ENCODE assay signal across 28 cellular contexts in genomic region chr5:34690301-34690700, GRCh38. TPM values are rescaled to one million over a fixed set of nuclear protein-coding genes. Genes with fewer than 3 reads are reported as not detected.
DNase-seq lines count a peak whose midpoint lies in the region; ATAC-seq and TF ChIP-seq lines count a peak whose summit lies in the region.
"Had no signal": no experiment of that assay in that cellular context is flagged by ENCODE, and none has a peak within 500 bp of the region (broad histone marks: within the 10 kb centered on the region; RNA-seq: fewer than 3 reads in every experiment).

No MANE protein-coding gene starts in this region.

- no peak overlapping the region for H3K4me3 Mint-ChIP-seq in progenitor cell of endocrine pancreas (ENCODE audit: low read depth)
- H3K4me3 Mint-ChIP-seq: activated CD4-positive, alpha-beta memory T cell treated with anti-CD3 and anti-CD28 coated beads for 36 hours; activated naive CD4-positive, alpha-beta T cell treated with anti-CD3 and anti-CD28 coated beads for 36 hours; B cell; CD8-positive, alpha-beta T cell had no signal

- no peak overlapping the region for H3K4me3 ChIP-seq in HEK293 (ENCODE audit: low read depth, low read length)
- H3K4me3 ChIP-seq: lung, mucosa of descending colon, pancreas, right atrium auricular region, spleen, testis had no signal

- POLR2A ChIA-PET in HEK293 (lab: Yijun Ruan, JAX): no interaction called here

- CTCF ChIA-PET in HEK293 (lab: Yijun Ruan, JAX): interaction anchor here (1.3 kb wide), 1 partner anchor 208 kb away, joined by 3 read pairs; no protein-coding TSS in a partner anchor

- H3K4me1 ChIP-seq in HEK293 (ENCODE audit: control insufficient read depth, insufficient read depth, low read length): peaks cover 28% of the 10 kb centered on the region

- H3K27ac ChIP-seq in HEK293 (ENCODE audit: extremely low read depth, low read depth, low read length): no peak overlapping the region
- H3K27ac ChIP-seq: pancreas, right atrium auricular region, testis had no signal

- no peaks in the 10 kb centered on the region for H3K9me3 Mint-ChIP-seq in progenitor cell of endocrine pancreas (ENCODE audit: low read depth)
- H3K9me3 Mint-ChIP-seq: activated CD4-positive, alpha-beta memory T cell treated with anti-CD3 and anti-CD28 coated beads for 36 hours; activated naive CD4-positive, alpha-beta T cell treated with anti-CD3 and anti-CD28 coated beads for 36 hours; CD8-positive, alpha-beta T cell had no signal

- peak overlapping the region; percentile 29 for H3K27ac Mint-ChIP-seq in progenitor cell of endocrine pancreas
- H3K27ac Mint-ChIP-seq: activated CD4-positive, alpha-beta memory T cell treated with anti-CD3 and anti-CD28 coated beads for 36 hours; activated naive CD4-positive, alpha-beta T cell treated with anti-CD3 and anti-CD28 coated beads for 36 hours; B cell; CD8-positive, alpha-beta T cell had no signal

- intact Hi-C loops in cardiac septum (cut with DNase I): no loop called here

- DNase-seq in NCI-H69 (lab: John Stamatoyannopoulos, UW) (peak; percentile 38), glomerular visceral epithelial cell (ENCODE audit: extremely low spot score) (peak; percentile 76), progenitor cell of endocrine pancreas (ENCODE audit: low spot score, unreplicated experiment) (no peak), cardiac septum (ENCODE audit: low spot score) (no peak), NCI-H226 (no peak)
- DNase-seq: ACHN; activated CD4-positive, alpha-beta memory T cell treated with anti-CD3 and anti-CD28 coated beads for 36 hours; activated CD4-positive, CD25-positive, alpha-beta regulatory T cell treated with anti-CD3 and anti-CD28 coated beads, Interleukin-2, amount 50 U/mL, for 72 hours; activated naive CD4-positive, alpha-beta T cell treated with anti-CD3 and anti-CD28 coated beads for 36 hours; CD8-positive, alpha-beta T cell; foreskin melanocyte; Karpas-422; kidney glomerular epithelial cell; mucosa of descending colon; NCI-H1436; NCI-H510A; pancreas; Right ventricle myocardium superior; spleen; stimulated activated CD4-positive, alpha-beta T cell treated with anti-CD3 and anti-CD28 coated beads, Interleukin-2, amount 100 ng/mL, for 24 hours; stimulated activated naive CD8-positive, alpha-beta T cell treated with anti-CD3 and anti-CD28 coated beads, Interleukin-15, Interleukin-2, amounts not matched to agents 100 U/mL and 50 U/mL, for 24 hours; T-helper 2 cell; testis had no signal

- no peak for ATAC-seq in GM21717 (IDR thresholded peaks at IDR 0.05; ENCODE audit: unreplicated experiment)
- ATAC-seq: CD8-positive, alpha-beta T cell; mucosa of descending colon; pancreas; stimulated activated naive CD8-positive, alpha-beta T cell treated with anti-CD3 and anti-CD28 coated beads, Interleukin-15, Interleukin-2, amounts not matched to agents 100 U/mL and 50 U/mL, for 24 hours had no signal

- no peak for TF ChIP-seq CTCF in HEK293 (tag by site-specific recombination; IDR thresholded peaks at IDR 0.05)
- no peak for TF ChIP-seq CTCF in progenitor cell of endocrine pancreas (IDR thresholded peaks at IDR 0.05; ENCODE audit: unreplicated experiment)

- H3K9me3 ChIP-seq in HEK293 (ENCODE audit: control insufficient read depth, insufficient read depth, low read depth, low read length): no peaks in the 10 kb centered on the region
- H3K9me3 ChIP-seq: mucosa of descending colon, pancreas, right atrium auricular region, spleen, testis had no signal

- H3K36me3 Mint-ChIP-seq in progenitor cell of endocrine pancreas (ENCODE audit: insufficient read depth): peaks cover 20% of the 10 kb centered on the region
- H3K36me3 Mint-ChIP-seq: activated CD4-positive, alpha-beta memory T cell treated with anti-CD3 and anti-CD28 coated beads for 36 hours; CD8-positive, alpha-beta T cell had no signal

- H3K36me3 ChIP-seq in HEK293 (ENCODE audit: control insufficient read depth in 2 of 2, insufficient read depth in 1 of 2, low read length in 2 of 2): peaks cover 9 to 23% of the 10 kb centered on the region in 2 experiments
- H3K36me3 ChIP-seq: pancreas, right atrium auricular region had no signal

- H3K27me3 Mint-ChIP-seq in progenitor cell of endocrine pancreas: no peaks in the 10 kb centered on the region

- H3K4me1 Mint-ChIP-seq in progenitor cell of endocrine pancreas (ENCODE audit: low read depth): peaks cover 42% of the 10 kb centered on the region
- H3K4me1 Mint-ChIP-seq: B cell had no signal

TF ChIP-seq in HEK293, 187 proteins besides CTCF, POLR2A, EP300 and RAD21:
- TF ChIP-seq AEBP2 (tag by site-specific recombination; IDR thresholded peaks at IDR 0.05; ENCODE audit: borderline replicate concordance) (no peak), ZNF561 (tag by site-specific recombination; IDR thresholded peaks at IDR 0.05; ENCODE audit: borderline replicate concordance) (no peak), GLIS1 (tag by site-specific recombination; IDR thresholded peaks at IDR 0.05) (peak; percentile 28; the same call in 1 of the 2 replicates), ZNF112 (tag by site-specific recombination; IDR thresholded peaks at IDR 0.05) (no peak)

RNA-seq across cellular contexts. Expression of gene RAI14, which starts 34.2 kb away (rescaled TPM):
- 116 and 121 TPM in 2 replicates for total RNA-seq in progenitor cell of endocrine pancreas
- 17.5 TPM for total RNA-seq in cardiac septum
- total RNA-seq: CD8-positive, alpha-beta T cell had no signal

Comparison
In these comparisons a context has a peak if more than half of its experiments do, and no peak if none do; other contexts are left out.
1. DNase-seq: peak in NCI-H69 (single experiment) and glomerular visceral epithelial cell (single experiment); none in progenitor cell of endocrine pancreas (single experiment), cardiac septum (single experiment) and NCI-H226 (single experiment).